9 cellular contexts compared by ENCODE assay signal in genomic region chr12:52041695-52042123, GRCh38. TPM values are rescaled to one million over a fixed set of nuclear protein-coding genes. Genes with fewer than 3 reads are reported as not detected.
DNase-seq lines count a peak whose midpoint lies in the region; ATAC-seq, FAIRE-seq and TF ChIP-seq lines count a peak whose summit lies in the region.
"Had no signal": no experiment of that assay in that cellular context is flagged by ENCODE, and none has a peak within 500 bp of the region (broad histone marks: within the 10 kb centered on the region; RNA-seq: fewer than 3 reads in every experiment).

No MANE protein-coding gene starts in this region.

- H3K27ac ChIP-seq in GM23248 (no peak overlapping the region), kidney (ENCODE audit: low read depth in 2 of 2, low read length in 2 of 2) (no peak overlapping the region)
- H3K27ac ChIP-seq: epithelial cell of prostate had no signal

- 58 to 70% methylated on average over 5 to 6 of the region's 6 CpGs for WGBS in GM23248 (ENCODE audit: low coverage in 1 of 2, low lambda C conversion rate in 2 of 2, missing lambda C conversion rate in 2 of 2), 2 experiments

- H3K27ac Mint-ChIP-seq in activated naive CD8-positive, alpha-beta T cell: peak overlapping the region; percentile 54
- H3K27ac Mint-ChIP-seq in immature natural killer cell: peak overlapping the region in 4 of 6 donors; percentile 31 to 86 (median 70)

- H3K4me3 ChIP-seq in GM23248 (no peak overlapping the region), kidney (ENCODE audit: low read length in 2 of 2) (no peak overlapping the region)

- no peaks in the 10 kb centered on the region for H3K9me3 Mint-ChIP-seq in activated naive CD8-positive, alpha-beta T cell (ENCODE audit: low read depth)
- no peaks in the 10 kb centered on the region for H3K9me3 Mint-ChIP-seq in immature natural killer cell

- H3K79me2 ChIP-seq in GM23248 (ENCODE audit: insufficient read depth): peaks cover 6% of the 10 kb centered on the region

- intact Hi-C loops in kidney (cut with DNase I): no loop called here

- peaks cover 23% of the 10 kb centered on the region for H3K4me1 ChIP-seq in GM23248 (ENCODE audit: insufficient read depth)
- H3K4me1 ChIP-seq in kidney (ENCODE audit: control insufficient read depth in 1 of 2, insufficient read depth in 1 of 2, low read depth in 1 of 2, low read length in 2 of 2): peaks cover 4 to 28% of the 10 kb centered on the region in 2 donors

- H3K36me3 Mint-ChIP-seq in activated naive CD8-positive, alpha-beta T cell: no peaks in the 10 kb centered on the region
- no peaks in the 10 kb centered on the region for H3K36me3 Mint-ChIP-seq in immature natural killer cell

- H4K20me1 ChIP-seq in GM23248 (ENCODE audit: insufficient read depth): no peaks in the 10 kb centered on the region

- no peaks in the 10 kb centered on the region for H3K9me2 ChIP-seq in GM23248 (ENCODE audit: insufficient read depth)

- TF ChIP-seq CTCF in kidney (IDR thresholded peaks at IDR 0.05; ENCODE audit: borderline replicate concordance, extremely low read depth, insufficient read depth): no peak

- in situ Hi-C loops in GM23248 (cut with MboI): no loop called here

- no peak for FAIRE-seq in urothelium cell line (lab: Jason Lieb, UNC)
- FAIRE-seq in kidney (lab: Jason Lieb, UNC): no peak

- no peaks in the 10 kb centered on the region for H3K36me3 ChIP-seq in GM23248 (ENCODE audit: low read depth)
- no peaks in the 10 kb centered on the region for H3K36me3 ChIP-seq in kidney (ENCODE audit: control insufficient read depth in 1 of 2, insufficient read depth in 2 of 2, low read length in 2 of 2)

- H3K4me2 ChIP-seq in GM23248 (ENCODE audit: unreplicated experiment): no peak overlapping the region

- H3K4me3 Mint-ChIP-seq in activated naive CD8-positive, alpha-beta T cell: peak overlapping the region; percentile 78
- peak overlapping the region in 2 of 5 donors; percentile 11 to 42 for H3K4me3 Mint-ChIP-seq in immature natural killer cell

- ATAC-seq in GM18519 (IDR thresholded peaks at IDR 0.05; ENCODE audit: low FRiP score, unreplicated experiment): no peak
- no peak for ATAC-seq in GM21515 (IDR thresholded peaks at IDR 0.05; ENCODE audit: unreplicated experiment)

- no peaks in the 10 kb centered on the region for H3K27me3 Mint-ChIP-seq in activated naive CD8-positive, alpha-beta T cell
- H3K27me3 Mint-ChIP-seq in immature natural killer cell (ENCODE audit: low read depth in 3 of 3): peaks cover 2 to 7% (median 5%) of the 10 kb centered on the region in 3 donors

- peak; percentile 69 for DNase-seq in AG08395 (ENCODE audit: low spot score)
- peak; percentile 73 for DNase-seq in GM23248
- peak; percentile 39 to 61 (median 53) for DNase-seq in immature natural killer cell
- DNase-seq in urothelium cell line (ENCODE audit: low spot score): no peak
- DNase-seq in kidney: no peak

- H3K27me3 ChIP-seq in GM23248 (replicated peaks; ENCODE audit: insufficient read depth): no peaks in the 10 kb centered on the region

- H3K9ac ChIP-seq in GM23248 (no peak overlapping the region), kidney (ENCODE audit: low read length in 2 of 2) (no peak overlapping the region)

- peaks cover 27% of the 10 kb centered on the region; the same call in 1 of the 2 replicates for H3F3A ChIP-seq in GM23248 (ENCODE audit: insufficient read depth)

- H3K9me3 ChIP-seq in GM23248 (ENCODE audit: low read depth): no peaks in the 10 kb centered on the region
- H3K9me3 ChIP-seq in kidney (ENCODE audit: control insufficient read depth in 1 of 2, low read length in 2 of 2): no peaks in the 10 kb centered on the region

- no peak overlapping the region for H2AFZ ChIP-seq in GM23248

- peaks cover 54% of the 10 kb centered on the region for H3K4me1 Mint-ChIP-seq in activated naive CD8-positive, alpha-beta T cell (ENCODE audit: low read depth)
- peaks cover 14 to 24% of the 10 kb centered on the region in 2 donors for H3K4me1 Mint-ChIP-seq in immature natural killer cell

RNA-seq across cellular contexts. Expression of gene NR4A1, which starts 9.5 kb away (rescaled TPM):
- total RNA-seq in GM23248 (2014; rRNA removed; shearing (Covaris generic)): 12.5 and 13.1 TPM in 2 replicates
- polyA plus RNA-seq in GM23248 (2016; fragmentation: Nextera tagmentation; extraction: Ambion mirVana) (10.2 and 11.1 TPM in 2 replicates), immature natural killer cell (1 to 10 TPM in 2 of 3 donors, under 1 TPM in 1; 0.83 to 2.1 (median 1.3) TPM), kidney (ENCODE audit: insufficient read depth, low read depth, low replicate concordance) (54.1 TPM)
- total RNA-seq in kidney: 37.2 TPM

RNA-seq across cellular contexts. Expression of gene ATG101, which starts 28.1 kb away (rescaled TPM):
- 113 and 139 TPM in 2 replicates for total RNA-seq in GM23248 (2014; rRNA removed; shearing (Covaris generic))
- polyA plus RNA-seq in GM23248 (2016; fragmentation: Nextera tagmentation; extraction: Ambion mirVana) (77.3 and 77.9 TPM in 2 replicates), immature natural killer cell (10 to 100 TPM; 25.8 to 50.8 (median 32.2) TPM), kidney (ENCODE audit: insufficient read depth, low read depth, low replicate concordance) (53.0 TPM)
- total RNA-seq in kidney: 32.1 TPM

RNA-seq across cellular contexts. Expression of gene TAMALIN, which starts 35.0 kb away (rescaled TPM):
- 2.2 and 5.9 TPM in 2 replicates for total RNA-seq in GM23248 (2014; rRNA removed; shearing (Covaris generic))
- not detected in 2 replicates for polyA plus RNA-seq in GM23248 (2016; fragmentation: Nextera tagmentation; extraction: Ambion mirVana)
- polyA plus RNA-seq in immature natural killer cell: 1 to 10 TPM; 1.1 to 3.1 (median 1.2) TPM
- total RNA-seq in kidney: 52.3 TPM
- 22.3 TPM for polyA plus RNA-seq in kidney (ENCODE audit: insufficient read depth, low read depth, low replicate concordance)

RNA-seq across cellular contexts. Expression of gene SMIM41, which starts 37.8 kb away (rescaled TPM):
- total RNA-seq in GM23248 (2014; rRNA removed; shearing (Covaris generic)): not detected in 2 replicates
- polyA plus RNA-seq in GM23248 (2016; fragmentation: Nextera tagmentation; extraction: Ambion mirVana) (not detected in 2 replicates), immature natural killer cell (not detected), kidney (ENCODE audit: insufficient read depth, low read depth, low replicate concordance) (not detected)
- total RNA-seq in kidney: 0.31 TPM

Comparison
In these comparisons a context has a peak if more than half of its experiments do, and no peak if none do; other contexts are left out.
1. DNase-seq: peak in AG08395 (single experiment), GM23248 (single experiment) and immature natural killer cell (3 of 3); none in urothelium cell line (single experiment) and kidney (single experiment).